In the genomic region with DNA sequence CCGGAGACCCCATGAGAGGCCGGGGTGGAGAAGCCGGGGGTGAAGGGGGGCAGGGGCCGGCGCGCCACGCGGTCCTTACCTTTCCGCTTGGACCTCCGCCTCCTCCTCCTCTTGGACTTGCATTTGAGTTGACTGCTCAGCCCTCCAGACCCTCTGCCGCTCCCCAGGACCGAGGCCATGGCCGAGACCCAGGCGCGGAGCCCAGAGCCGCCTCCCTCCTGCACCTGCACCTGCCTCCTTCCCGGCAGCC, we compare ENCODE assay signal across 11 cellular contexts. TPM values are rescaled to one million over a fixed set of nuclear protein-coding genes. Genes with fewer than 3 reads are reported as not detected.
DNase-seq lines count a peak whose midpoint lies in the region; ATAC-seq and TF ChIP-seq lines count a peak whose summit lies in the region.
"Had no signal": no experiment of that assay in that cellular context is flagged by ENCODE, and none has a peak within 500 bp of the region (broad histone marks: within the 10 kb centered on the region; RNA-seq: fewer than 3 reads in every experiment).

No MANE protein-coding gene starts in this region.

- DNase-seq in left ventricle myocardium inferior, result no peak
- no peak for DNase-seq in left ventricle myocardium superior
- peak in 1 of 2 experiments; percentile 49 for DNase-seq in mesothelial cell of epicardium (ENCODE audit: low spot score in 2 of 2, unreplicated experiment in 2 of 2)
- no peak for DNase-seq in SW480 (ENCODE audit: low spot score)
- no peak for DNase-seq in DMS53 (lab: John Stamatoyannopoulos, UW)
- no peak for DNase-seq in GM13976 (ENCODE audit: low spot score)
- DNase-seq in GM03348 (ENCODE audit: low spot score), result no peak
- DNase-seq: OCI-M1 had no signal

- H3K27me3 Mint-ChIP-seq in brain, result peaks cover 43% of the 10 kb centered on the region
- peaks cover 97% of the 10 kb centered on the region for H3K27me3 Mint-ChIP-seq in mesothelial cell of epicardium (ENCODE audit: low read depth)

- peak overlapping the region; percentile 57 for H3K4me3 ChIP-seq in left ventricle myocardium inferior

- no peak for ATAC-seq in left ventricle myocardium superior
- ATAC-seq: left lobe of liver had no signal

- no peaks in the 10 kb centered on the region for H3K9me3 ChIP-seq in left ventricle myocardium inferior (replicated peaks)

- TF ChIP-seq CTCF in left ventricle myocardium inferior (IDR thresholded peaks at IDR 0.05; ENCODE audit: borderline replicate concordance) (no peak), brain (conservative IDR thresholded peaks at IDR 0.05) (no peak), mesothelial cell of epicardium (IDR thresholded peaks at IDR 0.05; ENCODE audit: unreplicated experiment) (no peak), GM13976 (IDR thresholded peaks at IDR 0.05; ENCODE audit: borderline replicate concordance, control extremely low read depth, extremely low read depth, insufficient read depth, missing control alignments) (no peak)

- H3K27ac Mint-ChIP-seq in brain (peak overlapping the region in 2 of 5 experiments; percentile 79 to 90), mesothelial cell of epicardium (no peak overlapping the region)

- H3K36me3 Mint-ChIP-seq in brain (no peaks in the 10 kb centered on the region), mesothelial cell of epicardium (no peaks in the 10 kb centered on the region)

- peaks cover 15% of the 10 kb centered on the region for H3K4me1 ChIP-seq in left ventricle myocardium inferior

- peaks cover 100% of the 10 kb centered on the region for H3K27me3 ChIP-seq in left ventricle myocardium inferior (ENCODE audit: low read depth)

- intact Hi-C loops in left ventricle myocardium inferior (cut with micrococcal nuclease), result no loop called here
- intact Hi-C loops in left ventricle myocardium superior (cut with micrococcal nuclease), result no loop called here

- in situ Hi-C loops in GM13976 (cut with MboI; ENCODE audit: low sequenced_read_pairs, unreplicated experiment), result no loop called here

- H3K27ac ChIP-seq in left ventricle myocardium inferior (replicated peaks), result no peak overlapping the region

- H3K4me3 Mint-ChIP-seq in brain, result peak overlapping the region; percentile 87 to 98 (median 90)
- peak overlapping the region; percentile 66 for H3K4me3 Mint-ChIP-seq in mesothelial cell of epicardium

- no peaks in the 10 kb centered on the region for H3K36me3 ChIP-seq in left ventricle myocardium inferior

- H3K4me1 Mint-ChIP-seq in brain (peaks cover 71% of the 10 kb centered on the region), mesothelial cell of epicardium (peaks cover 5% of the 10 kb centered on the region)

- peaks cover 0 to 4% (median 0%) of the 10 kb centered on the region in 5 experiments for H3K9me3 Mint-ChIP-seq in brain
- no peaks in the 10 kb centered on the region for H3K9me3 Mint-ChIP-seq in mesothelial cell of epicardium

RNA-seq across cellular contexts. Expression of a gene that starts 0.4 kb away (rescaled TPM):
- total RNA-seq in left ventricle myocardium inferior (0.11 TPM), left ventricle myocardium superior (0.22 TPM), mesothelial cell of epicardium (0.29 to 0.38 TPM (median 0.32 TPM) in 3 replicates)
- 23.3 TPM for polyA plus RNA-seq in brain (ENCODE audit: insufficient read depth, low read depth, low replicate concordance)
- total RNA-seq: endothelial cell of umbilical vein had no signal
- polyA plus RNA-seq: endothelial cell of umbilical vein had no signal
